ENCODE assay signal across 8 cellular contexts in genomic region chr11:86245369-86246292, GRCh38. TPM values are rescaled to one million over a fixed set of nuclear protein-coding genes. Genes with fewer than 3 reads are reported as not detected.
A peak's percentile ranks its signal among the peaks of the same experiment; 100 is the strongest.
DNase-seq lines count a peak whose midpoint lies in the region; ATAC-seq and TF ChIP-seq lines count a peak whose summit lies in the region.

No MANE protein-coding gene starts in this region.

- H3K27me3 Mint-ChIP-seq in activated naive CD8-positive, alpha-beta T cell treated with anti-CD3 and anti-CD28 coated beads, Interleukin-2, amount 10 ng/mL, durations not matched to agents 7 days and 5 days = no peaks in the 10 kb centered on the region
- no peaks in the 10 kb centered on the region for H3K27me3 Mint-ChIP-seq in activated naive CD8-positive, alpha-beta T cell treated with anti-CD3 and anti-CD28 coated beads for 36 hours
- H3K27me3 Mint-ChIP-seq in activated B cell treated with CpG ODN at 0.5 μM for 24 hours = no peaks in the 10 kb centered on the region

- H2BK15ac ChIP-seq in neuronal stem cell (ENCODE audit: low read length) = no peak overlapping the region

- H3K4me1 ChIP-seq in HUES64 (ENCODE audit: insufficient read depth, low read length) = peaks cover 39% of the 10 kb centered on the region
- peaks cover 18 to 50% (median 40%) of the 10 kb centered on the region in 4 donors for H3K4me1 ChIP-seq in esophagus muscularis mucosa
- peaks cover 1 to 7% of the 10 kb centered on the region in 2 donors for H3K4me1 ChIP-seq in neuronal stem cell (ENCODE audit: control insufficient read depth in 2 of 2, insufficient read depth in 1 of 2, low read depth in 1 of 2, low read length in 2 of 2)

- H2BK120ac ChIP-seq in neuronal stem cell (ENCODE audit: low read depth, low read length) = no peak overlapping the region

- peak; percentile 5 for ATAC-seq in activated naive CD8-positive, alpha-beta T cell treated with anti-CD3 and anti-CD28 coated beads, Interleukin-2, amount 10 ng/mL, durations not matched to agents 7 days and 5 days (ENCODE audit: low read depth)
- peak; percentile 10 for ATAC-seq in activated B cell treated with CpG ODN at 0.5 μM for 24 hours (ENCODE audit: low read depth)

- peak overlapping the region; percentile 91 for H2AFZ ChIP-seq in neuronal stem cell (ENCODE audit: low read length)

- peaks cover 33% of the 10 kb centered on the region for H3K4me1 Mint-ChIP-seq in activated naive CD8-positive, alpha-beta T cell treated with anti-CD3 and anti-CD28 coated beads, Interleukin-2, amount 10 ng/mL, durations not matched to agents 7 days and 5 days
- H3K4me1 Mint-ChIP-seq in activated naive CD8-positive, alpha-beta T cell treated with anti-CD3 and anti-CD28 coated beads for 36 hours = peaks cover 36% of the 10 kb centered on the region
- H3K4me1 Mint-ChIP-seq in activated B cell treated with CpG ODN at 0.5 μM for 24 hours = peaks cover 37% of the 10 kb centered on the region

- H3K27ac ChIP-seq in HUES64 (ENCODE audit: low read depth, low read length) (peak overlapping the region; percentile 65; the same call in 1 of the 2 replicates), esophagus muscularis mucosa (replicated peaks in 1 of 4) (peak overlapping the region; percentile 97 to 99 (median 99)), neuronal stem cell (replicated peaks; ENCODE audit: low read length) (peak overlapping the region; percentile 53)

- H3K18ac ChIP-seq in neuronal stem cell (ENCODE audit: low read length) = no peak overlapping the region

- no peak overlapping the region for H2BK5ac ChIP-seq in neuronal stem cell (ENCODE audit: low read length)

- H3K9me3 Mint-ChIP-seq in activated naive CD8-positive, alpha-beta T cell treated with anti-CD3 and anti-CD28 coated beads, Interleukin-2, amount 10 ng/mL, durations not matched to agents 7 days and 5 days = no peaks in the 10 kb centered on the region
- H3K9me3 Mint-ChIP-seq in activated naive CD8-positive, alpha-beta T cell treated with anti-CD3 and anti-CD28 coated beads for 36 hours = no peaks in the 10 kb centered on the region
- H3K9me3 Mint-ChIP-seq in activated B cell treated with CpG ODN at 0.5 μM for 24 hours = no peaks in the 10 kb centered on the region

- no peaks in the 10 kb centered on the region for H3K79me1 ChIP-seq in neuronal stem cell (ENCODE audit: low read depth, low read length)

- H3K4ac ChIP-seq in neuronal stem cell (ENCODE audit: low read length) = no peak overlapping the region

- H3K9ac ChIP-seq in HUES64 (ENCODE audit: low read depth, low read length) (peak overlapping the region; percentile 78), neuronal stem cell (ENCODE audit: low read depth, low read length, poor library complexity) (peak overlapping the region; percentile 78)

- WGBS in HUES64 = under 1% methylated on average over 35 of the region's 38 CpGs
- WGBS in esophagus muscularis mucosa = 2% methylated on average over 38 of the region's 38 CpGs
- no CpG with 5 or more reads among the region's 38 CpGs for WGBS in neuronal stem cell (ENCODE audit: extremely low coverage in 2 of 2, insufficient read length in 2 of 2, insufficient replicate concordance in 1 of 2), 2 donors

- TF ChIP-seq EP300 in esophagus muscularis mucosa (IDR thresholded peaks at IDR 0.05) = no peak

- no peaks in the 10 kb centered on the region; the same call in 1 of the 2 replicates for H3K27me3 ChIP-seq in HUES64 (ENCODE audit: insufficient read depth, low read length)
- H3K27me3 ChIP-seq in esophagus muscularis mucosa = no peaks in the 10 kb centered on the region
- peaks cover 0 to 4% (median 0%) of the 10 kb centered on the region in 3 experiments for H3K27me3 ChIP-seq in neuronal stem cell (ENCODE audit: control insufficient read depth in 3 of 3, insufficient read depth in 3 of 3, low read depth in 1 of 3, low read length in 3 of 3)

- H3K36me3 ChIP-seq in HUES64 (ENCODE audit: insufficient read depth, low read length) = no peaks in the 10 kb centered on the region; the same call in 1 of the 2 replicates
- no peaks in the 10 kb centered on the region for H3K36me3 ChIP-seq in esophagus muscularis mucosa
- peaks cover 0 to 6% of the 10 kb centered on the region in 2 donors for H3K36me3 ChIP-seq in neuronal stem cell (replicated peaks in 1 of 2; ENCODE audit: control insufficient read depth in 2 of 2, insufficient read depth in 2 of 2, low read length in 2 of 2)

- H3K36me3 Mint-ChIP-seq in activated naive CD8-positive, alpha-beta T cell treated with anti-CD3 and anti-CD28 coated beads, Interleukin-2, amount 10 ng/mL, durations not matched to agents 7 days and 5 days = peaks cover 7% of the 10 kb centered on the region
- H3K36me3 Mint-ChIP-seq in activated naive CD8-positive, alpha-beta T cell treated with anti-CD3 and anti-CD28 coated beads for 36 hours = peaks cover 34% of the 10 kb centered on the region
- H3K36me3 Mint-ChIP-seq in activated B cell treated with CpG ODN at 0.5 μM for 24 hours (ENCODE audit: low read depth) = peaks cover 8% of the 10 kb centered on the region

- no peak overlapping the region for H4K91ac ChIP-seq in neuronal stem cell (ENCODE audit: low read depth, low read length, poor library complexity)

- no peaks in the 10 kb centered on the region for H3K9me3 ChIP-seq in HUES64 (ENCODE audit: insufficient read depth, low read depth, low read length)
- no peaks in the 10 kb centered on the region for H3K9me3 ChIP-seq in esophagus muscularis mucosa
- H3K9me3 ChIP-seq in neuronal stem cell (replicated peaks in 1 of 2; ENCODE audit: control insufficient read depth in 2 of 2, insufficient read depth in 1 of 2, low read depth in 1 of 2, low read length in 2 of 2) = no peaks in the 10 kb centered on the region

- no peak overlapping the region for H3K14ac ChIP-seq in neuronal stem cell (ENCODE audit: low read length)

- H3K4me2 ChIP-seq in neuronal stem cell (ENCODE audit: insufficient read depth, low read length, poor library complexity, severe bottlenecking) = peak overlapping the region; percentile 69

- intact Hi-C loops in activated B cell treated with CpG ODN at 0.5 μM for 24 hours (cut with micrococcal nuclease) (loop anchor here (1.0 kb wide), 6 partner anchors 26 to 203 kb away; partner anchors contain the start of genes HIKESHI and PICALM), esophagus muscularis mucosa (cut with DNase I) (no loop called here)

- H3K4me3 Mint-ChIP-seq in activated naive CD8-positive, alpha-beta T cell treated with anti-CD3 and anti-CD28 coated beads, Interleukin-2, amount 10 ng/mL, durations not matched to agents 7 days and 5 days = no peak overlapping the region
- H3K4me3 Mint-ChIP-seq in activated naive CD8-positive, alpha-beta T cell treated with anti-CD3 and anti-CD28 coated beads for 36 hours = no peak overlapping the region
- no peak overlapping the region for H3K4me3 Mint-ChIP-seq in activated B cell treated with CpG ODN at 0.5 μM for 24 hours

- no peak for TF ChIP-seq CTCF in activated B cell treated with CpG ODN at 0.5 μM for 24 hours (IDR thresholded peaks at IDR 0.05)
- no peak for TF ChIP-seq CTCF in esophagus muscularis mucosa (IDR thresholded peaks at IDR 0.05)

- H2BK12ac ChIP-seq in neuronal stem cell (ENCODE audit: low read length) = no peak overlapping the region

- H3K4me3 ChIP-seq in HUES64 (ENCODE audit: low read length) (peak overlapping the region; percentile 85), esophagus muscularis mucosa (peak overlapping the region; percentile 71 to 86 (median 83)), neuronal stem cell (ENCODE audit: low read length in 2 of 2) (peak overlapping the region; percentile 76 to 97)

- CTCF ChIA-PET in activated B cell treated with CpG ODN at 0.5 μM for 24 hours (lab: Charles Lee) = interaction anchor here (0.7 to 1.6 kb wide), 5 partner anchors 26 to 204 kb away, joined by 3 to 8 read pairs (median 4); no protein-coding TSS in a partner anchor

- no peak overlapping the region for H3K27ac Mint-ChIP-seq in activated naive CD8-positive, alpha-beta T cell treated with anti-CD3 and anti-CD28 coated beads, Interleukin-2, amount 10 ng/mL, durations not matched to agents 7 days and 5 days
- no peak overlapping the region for H3K27ac Mint-ChIP-seq in activated naive CD8-positive, alpha-beta T cell treated with anti-CD3 and anti-CD28 coated beads for 36 hours
- no peak overlapping the region for H3K27ac Mint-ChIP-seq in activated B cell treated with CpG ODN at 0.5 μM for 24 hours

- POLR2A ChIA-PET in activated naive CD8-positive, alpha-beta T cell treated with anti-CD3 and anti-CD28 coated beads, Interleukin-2, amount 10 ng/mL, durations not matched to agents 7 days and 5 days (lab: Charles Lee) = interaction anchor here (0.6 to 2.6 kb wide), 12 partner anchors 27 to 618 kb away, joined by 3 to 12 read pairs (median 4); partner anchors contain the start of genes DLG2, HIKESHI, PICALM and TMEM126A
- POLR2A ChIA-PET in activated B cell treated with CpG ODN at 0.5 μM for 24 hours (lab: Charles Lee) = interaction anchor here (0.7 to 4.0 kb wide), 28 partner anchors 8 to 598 kb away, joined by 3 to 59 read pairs (median 4); partner anchors contain the start of genes CCDC83, HIKESHI, PICALM and TMEM126A

- no peak for TF ChIP-seq POLR2A in esophagus muscularis mucosa (IDR thresholded peaks at IDR 0.05; ENCODE audit: low read depth)

- no peak for DNase-seq in activated naive CD8-positive, alpha-beta T cell treated with anti-CD3 and anti-CD28 coated beads, Interleukin-2, amount 10 ng/mL, durations not matched to agents 7 days and 5 days
- DNase-seq in activated naive CD8-positive, alpha-beta T cell treated with anti-CD3 and anti-CD28 coated beads for 36 hours = no peak
- peak; percentile 22 for DNase-seq in activated B cell treated with CpG ODN at 0.5 μM for 24 hours
- peak; percentile 92 for DNase-seq in esophagus muscularis mucosa (ENCODE audit: extremely low spot score)
- DNase-seq in neuronal stem cell (ENCODE audit: low spot score) = peak; percentile 17
- no peak for DNase-seq in AG20443 (ENCODE audit: low spot score)
- DNase-seq in SHP77 treated with DMSO at 0.1 percent for 48 hours (lab: John Stamatoyannopoulos, UW) = no peak

- no peak overlapping the region for H4K8ac ChIP-seq in neuronal stem cell (ENCODE audit: low read depth, low read length)

- H2AK5ac ChIP-seq in neuronal stem cell (ENCODE audit: low read depth, low read length) = no peak overlapping the region

- no peak overlapping the region for H3K23ac ChIP-seq in neuronal stem cell (ENCODE audit: low read depth, low read length, poor library complexity)

RNA-seq across cellular contexts. Expression of gene EED, which starts 1.1 kb away (rescaled TPM):
- total RNA-seq in activated naive CD8-positive, alpha-beta T cell treated with anti-CD3 and anti-CD28 coated beads, Interleukin-2, amount 10 ng/mL, durations not matched to agents 7 days and 5 days = 10 to 100 TPM; 43.4 TPM
- 10 to 100 TPM; 85.3 to 86.7 TPM for total RNA-seq in activated naive CD8-positive, alpha-beta T cell treated with anti-CD3 and anti-CD28 coated beads for 36 hours
- polyA plus RNA-seq in HUES64 (2013, experiment 1 of 2) = 30.9 TPM
- polyA plus RNA-seq in HUES64 (2013, experiment 2 of 2) = 29.1 TPM
- total RNA-seq in activated B cell treated with CpG ODN at 0.5 μM for 24 hours = 55.2 and 63.7 TPM in 2 replicates
- 10 to 100 TPM; 11.1 to 14.7 (median 13.4) TPM for total RNA-seq in esophagus muscularis mucosa
- 27.9 TPM for polyA plus RNA-seq in neuronal stem cell (2013, experiment 1 of 2)
- polyA plus RNA-seq in neuronal stem cell (2013, experiment 2 of 2) = 28.0 TPM

RNA-seq across cellular contexts. Expression of gene HIKESHI, which starts 56.4 kb away (rescaled TPM):
- total RNA-seq in activated naive CD8-positive, alpha-beta T cell treated with anti-CD3 and anti-CD28 coated beads, Interleukin-2, amount 10 ng/mL, durations not matched to agents 7 days and 5 days = 10 to 100 TPM; 37.8 to 38.3 TPM
- total RNA-seq in activated naive CD8-positive, alpha-beta T cell treated with anti-CD3 and anti-CD28 coated beads for 36 hours = 10 to 100 TPM; 52.9 to 57.0 TPM
- polyA plus RNA-seq in HUES64 (2013, experiment 1 of 2) = 78.7 TPM
- polyA plus RNA-seq in HUES64 (2013, experiment 2 of 2) = 83.7 TPM
- total RNA-seq in activated B cell treated with CpG ODN at 0.5 μM for 24 hours = 33.8 and 35.6 TPM in 2 replicates
- 10 to 100 TPM; 37.1 to 52.7 (median 41.2) TPM for total RNA-seq in esophagus muscularis mucosa
- 92.9 TPM for polyA plus RNA-seq in neuronal stem cell (2013, experiment 1 of 2)
- 91.9 TPM for polyA plus RNA-seq in neuronal stem cell (2013, experiment 2 of 2)

Comparison
In these comparisons a context has a peak if more than half of its experiments do, and no peak if none do; other contexts are left out.
1. DNase-seq: peak in activated B cell treated with CpG ODN at 0.5 μM for 24 hours (single experiment), esophagus muscularis mucosa (single experiment) and neuronal stem cell (single experiment); none in activated naive CD8-positive, alpha-beta T cell treated with anti-CD3 and anti-CD28 coated beads, Interleukin-2, amount 10 ng/mL, durations not matched to agents 7 days and 5 days (single experiment), activated naive CD8-positive, alpha-beta T cell treated with anti-CD3 and anti-CD28 coated beads for 36 hours (single experiment), AG20443 (single experiment) and SHP77 treated with DMSO at 0.1 percent for 48 hours (single experiment).
2. Peak in every context shown above with its lines, with median percentiles within 50 percentile points of each other: H3K27ac ChIP-seq and H3K4me3 ChIP-seq.